17 cellular contexts compared by ENCODE assay signal in the genomic region with DNA sequence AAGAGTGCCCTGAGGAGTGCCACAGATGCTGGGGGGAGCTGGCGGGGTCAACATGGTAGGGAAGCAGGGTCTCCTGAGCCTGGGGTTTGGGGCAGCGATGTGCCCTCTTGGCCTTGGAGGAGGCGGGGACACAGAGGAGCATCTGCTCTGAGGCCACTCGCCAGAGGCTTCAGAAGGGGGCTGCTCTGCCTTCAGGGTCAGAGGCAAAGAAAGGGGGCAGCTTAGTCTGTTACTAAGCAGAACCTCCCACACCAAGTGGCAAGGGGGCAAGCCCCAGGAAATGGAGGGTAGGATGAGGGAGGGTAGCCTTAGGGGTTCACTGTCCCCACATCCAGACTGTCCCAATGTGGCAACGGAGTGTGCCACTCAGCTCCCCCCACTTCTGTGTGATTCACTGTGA. TPM values are rescaled to one million over a fixed set of nuclear protein-coding genes. Genes with fewer than 3 reads are reported as not detected.
A peak's percentile ranks its signal among the peaks of the same experiment; 100 is the strongest.
DNase-seq lines count a peak whose midpoint lies in the region; ATAC-seq lines count a peak whose summit lies in the region.
"Had no signal": no experiment of that assay in that cellular context is flagged by ENCODE, and none has a peak within 500 bp of the region (broad histone marks: within the 10 kb centered on the region; RNA-seq: fewer than 3 reads in every experiment).

No MANE protein-coding gene starts in this region.

- 82% methylated on average over 5 of the region's 5 CpGs for WGBS in ectodermal cell, 2 experiments
- no CpG with 5 or more reads among the region's 5 CpGs for WGBS in mesendoderm (ENCODE audit: extremely low coverage, insufficient coverage, low lambda C conversion rate)
- no CpG with 5 or more reads among the region's 5 CpGs for WGBS in neuronal stem cell (ENCODE audit: extremely low coverage in 2 of 2, insufficient read length in 2 of 2, insufficient replicate concordance in 1 of 2), 2 donors

- H4K91ac ChIP-seq in neuronal stem cell (ENCODE audit: low read depth, low read length, poor library complexity): no peak overlapping the region

- no peak overlapping the region for H3K14ac ChIP-seq in neuronal stem cell (ENCODE audit: low read length)

- H3K9me3 ChIP-seq in BLaER1 treated with 17β-estradiol and CSF1 and Interleukin-3, amounts not matched to agents 10 nM and 100 nM (replicated peaks in 1 of 11): no peaks in the 10 kb centered on the region; a peak in 1 of 22 replicates
- H3K9me3 ChIP-seq in ectodermal cell (ENCODE audit: control insufficient read depth, low read length) (no peaks in the 10 kb centered on the region), neuronal stem cell (replicated peaks in 1 of 2; ENCODE audit: control insufficient read depth in 2 of 2, insufficient read depth in 1 of 2, low read depth in 1 of 2, low read length in 2 of 2) (no peaks in the 10 kb centered on the region)
- H3K9me3 ChIP-seq: BE2C had no signal

- DNase-seq in mesendoderm (no peak), neuronal stem cell (ENCODE audit: low spot score) (no peak), foreskin melanocyte (no peak)
- DNase-seq: ACHN; BE2C; CD4-positive, alpha-beta memory T cell; GF-D8; H7; HFFc6 had no signal

- peak overlapping the region in 3 of 10 experiments; percentile 17 to 40 (median 36); a peak in 4 of 20 replicates for H3K4me3 ChIP-seq in BLaER1 treated with 17β-estradiol and CSF1 and Interleukin-3, amounts not matched to agents 10 nM and 100 nM
- H3K4me3 ChIP-seq in ectodermal cell (ENCODE audit: insufficient read depth, low read depth, low read length) (no peak overlapping the region), mesendoderm (ENCODE audit: low read length) (no peak overlapping the region), neuronal stem cell (ENCODE audit: low read length in 2 of 2) (no peak overlapping the region)
- H3K4me3 ChIP-seq: GM23338 had no signal

- peak overlapping the region in 8 of 11 experiments; percentile 21 to 97 (median 91); a peak in 16 of 22 replicates for H3K27ac ChIP-seq in BLaER1 treated with 17β-estradiol and CSF1 and Interleukin-3, amounts not matched to agents 10 nM and 100 nM
- H3K27ac ChIP-seq in ectodermal cell (ENCODE audit: insufficient read depth, low read depth, low read length, poor library complexity, severe bottlenecking): peak overlapping the region; percentile 67
- no peak overlapping the region for H3K27ac ChIP-seq in mesendoderm (ENCODE audit: low read depth, low read length)
- no peak overlapping the region for H3K27ac ChIP-seq in neuronal stem cell (replicated peaks; ENCODE audit: low read length)

- H2BK5ac ChIP-seq in mesendoderm (ENCODE audit: low read length): no peak overlapping the region
- no peak overlapping the region for H2BK5ac ChIP-seq in neuronal stem cell (ENCODE audit: low read length)

- H3K79me2 ChIP-seq in mesendoderm (ENCODE audit: control insufficient read depth, insufficient read depth, low read length): no peaks in the 10 kb centered on the region

- no peak overlapping the region for H2AFZ ChIP-seq in neuronal stem cell (ENCODE audit: low read length)
- H2AFZ ChIP-seq: GM23338 had no signal

- H2BK120ac ChIP-seq in mesendoderm (ENCODE audit: low read depth, low read length) (no peak overlapping the region), neuronal stem cell (ENCODE audit: low read depth, low read length) (no peak overlapping the region)

- peak overlapping the region; percentile 30 for H3K23ac ChIP-seq in mesendoderm (ENCODE audit: low read length)
- H3K23ac ChIP-seq in neuronal stem cell (ENCODE audit: low read depth, low read length, poor library complexity): peak overlapping the region; percentile 0

- H2BK15ac ChIP-seq in mesendoderm (replicated peaks; ENCODE audit: low read depth) (no peak overlapping the region), neuronal stem cell (ENCODE audit: low read length) (no peak overlapping the region)

- no peaks in the 10 kb centered on the region; a peak in 1 of 22 replicates for H3K36me3 ChIP-seq in BLaER1 treated with 17β-estradiol and CSF1 and Interleukin-3, amounts not matched to agents 10 nM and 100 nM
- H3K36me3 ChIP-seq in ectodermal cell (ENCODE audit: control insufficient read depth, insufficient read depth, low read length) (no peaks in the 10 kb centered on the region), mesendoderm (ENCODE audit: control insufficient read depth, insufficient read depth, low read length) (no peaks in the 10 kb centered on the region), neuronal stem cell (replicated peaks in 1 of 2; ENCODE audit: control insufficient read depth in 2 of 2, insufficient read depth in 2 of 2, low read length in 2 of 2) (no peaks in the 10 kb centered on the region)
- H3K36me3 ChIP-seq: BE2C had no signal

- H3K56ac ChIP-seq in mesendoderm (ENCODE audit: low read length): no peak overlapping the region

- no peak overlapping the region for H4K5ac ChIP-seq in mesendoderm (ENCODE audit: low read length)

- H4K8ac ChIP-seq in mesendoderm (ENCODE audit: low read depth, low read length) (no peak overlapping the region), neuronal stem cell (ENCODE audit: low read depth, low read length) (no peak overlapping the region)

- H3K79me1 ChIP-seq in mesendoderm (ENCODE audit: low read length) (no peaks in the 10 kb centered on the region), neuronal stem cell (ENCODE audit: low read depth, low read length) (no peaks in the 10 kb centered on the region)

- H2AK5ac ChIP-seq in mesendoderm (ENCODE audit: low read length): no peak overlapping the region
- no peak overlapping the region for H2AK5ac ChIP-seq in neuronal stem cell (ENCODE audit: low read depth, low read length)

- H3K18ac ChIP-seq in mesendoderm (ENCODE audit: low read length): no peak overlapping the region
- peak overlapping the region; percentile 21 for H3K18ac ChIP-seq in neuronal stem cell (ENCODE audit: low read length)

- peak overlapping the region; percentile 34 to 98 (median 93) for H3K4me2 ChIP-seq in BLaER1 treated with 17β-estradiol and CSF1 and Interleukin-3, amounts not matched to agents 10 nM and 100 nM
- H3K4me2 ChIP-seq in mesendoderm (ENCODE audit: low read length) (no peak overlapping the region), neuronal stem cell (ENCODE audit: insufficient read depth, low read length, poor library complexity, severe bottlenecking) (no peak overlapping the region)
- H3K4me2 ChIP-seq: GM23338 had no signal

- ATAC-seq in HG02678 (IDR thresholded peaks at IDR 0.05; ENCODE audit: unreplicated experiment) (no peak), HG02870 (IDR thresholded peaks at IDR 0.05; ENCODE audit: unreplicated experiment) (no peak)
- ATAC-seq: GM23338 had no signal

- H4K20me1 ChIP-seq in BLaER1 treated with 17β-estradiol and CSF1 and Interleukin-3, amounts not matched to agents 10 nM and 100 nM: 0 out of 22 replicates have a peak, but pooled peaks cover 0 to 10% (median 0%) of the 10 kb centered on the region in 11 experiments

- no peak overlapping the region for H3K4ac ChIP-seq in mesendoderm (ENCODE audit: low read depth, low read length)
- H3K4ac ChIP-seq in neuronal stem cell (ENCODE audit: low read length): no peak overlapping the region

- peak overlapping the region in 8 of 11 experiments; percentile 33 to 87 (median 75); a peak in 15 of 22 replicates for H3K9ac ChIP-seq in BLaER1 treated with 17β-estradiol and CSF1 and Interleukin-3, amounts not matched to agents 10 nM and 100 nM
- H3K9ac ChIP-seq in mesendoderm (ENCODE audit: low read length) (no peak overlapping the region), neuronal stem cell (ENCODE audit: low read depth, low read length, poor library complexity) (no peak overlapping the region)

- no peak overlapping the region for H2BK12ac ChIP-seq in neuronal stem cell (ENCODE audit: low read length)

- peaks cover 0 to 30% (median 0%) of the 10 kb centered on the region in 11 experiments; a peak in 4 of 22 replicates for H3K27me3 ChIP-seq in BLaER1 treated with 17β-estradiol and CSF1 and Interleukin-3, amounts not matched to agents 10 nM and 100 nM
- no peaks in the 10 kb centered on the region for H3K27me3 ChIP-seq in ectodermal cell (ENCODE audit: control insufficient read depth, insufficient read depth, low read length, poor library complexity, severe bottlenecking)
- H3K27me3 ChIP-seq in mesendoderm (ENCODE audit: insufficient read depth, low read length, poor library complexity): no peaks in the 10 kb centered on the region
- H3K27me3 ChIP-seq in neuronal stem cell (ENCODE audit: control insufficient read depth in 3 of 3, insufficient read depth in 3 of 3, low read depth in 1 of 3, low read length in 3 of 3): no peaks in the 10 kb centered on the region
- H3K27me3 ChIP-seq: BE2C had no signal

- H3K4me1 ChIP-seq in BLaER1 treated with 17β-estradiol and CSF1 and Interleukin-3, amounts not matched to agents 10 nM and 100 nM: peaks cover 43 to 100% (median 99%) of the 10 kb centered on the region in 10 experiments
- H3K4me1 ChIP-seq in ectodermal cell (ENCODE audit: control insufficient read depth, insufficient read depth, low read length) (peaks cover 18% of the 10 kb centered on the region), mesendoderm (ENCODE audit: control insufficient read depth, low read depth, low read length) (no peaks in the 10 kb centered on the region), neuronal stem cell (ENCODE audit: control insufficient read depth in 2 of 2, insufficient read depth in 1 of 2, low read depth in 1 of 2, low read length in 2 of 2) (peaks cover 0 to 17% of the 10 kb centered on the region in 2 donors)

RNA-seq across cellular contexts. Expression of a gene that starts 18.3 kb away (rescaled TPM):
- polyA plus RNA-seq in ectodermal cell (2013, experiment 1 of 4): not detected
- polyA plus RNA-seq in ectodermal cell (2013, experiment 2 of 4): not detected
- not detected for polyA plus RNA-seq in ectodermal cell (2013, experiment 3 of 4)
- not detected for polyA plus RNA-seq in ectodermal cell (2013, experiment 4 of 4)
- polyA plus RNA-seq in mesendoderm (2013, experiment 1 of 2): 0.10 TPM
- polyA plus RNA-seq in mesendoderm (2013, experiment 2 of 2): 0.06 TPM
- polyA plus RNA-seq in neuronal stem cell (2013, experiment 1 of 2): not detected
- polyA plus RNA-seq in neuronal stem cell (2013, experiment 2 of 2): not detected
- polyA plus RNA-seq: CD14-positive monocyte; CD4-positive, alpha-beta memory T cell; GM23338; HepG2; IgD-negative memory B cell had no signal

Comparison
In these comparisons a context has a peak if more than half of its experiments do, and no peak if none do; other contexts are left out.
1. H3K27ac ChIP-seq: peak in BLaER1 treated with 17β-estradiol and CSF1 and Interleukin-3, amounts not matched to agents 10 nM and 100 nM (8 of 11) and ectodermal cell (single experiment); none in mesendoderm (single experiment) and neuronal stem cell (single experiment).
2. H3K4me2 ChIP-seq: peak in BLaER1 treated with 17β-estradiol and CSF1 and Interleukin-3, amounts not matched to agents 10 nM and 100 nM (11 of 11); none in mesendoderm (single experiment) and neuronal stem cell (single experiment).
3. H3K9ac ChIP-seq: peak in BLaER1 treated with 17β-estradiol and CSF1 and Interleukin-3, amounts not matched to agents 10 nM and 100 nM (8 of 11); none in mesendoderm (single experiment) and neuronal stem cell (single experiment).